ENCODE assay signal across 34 cellular contexts in the genomic region with DNA sequence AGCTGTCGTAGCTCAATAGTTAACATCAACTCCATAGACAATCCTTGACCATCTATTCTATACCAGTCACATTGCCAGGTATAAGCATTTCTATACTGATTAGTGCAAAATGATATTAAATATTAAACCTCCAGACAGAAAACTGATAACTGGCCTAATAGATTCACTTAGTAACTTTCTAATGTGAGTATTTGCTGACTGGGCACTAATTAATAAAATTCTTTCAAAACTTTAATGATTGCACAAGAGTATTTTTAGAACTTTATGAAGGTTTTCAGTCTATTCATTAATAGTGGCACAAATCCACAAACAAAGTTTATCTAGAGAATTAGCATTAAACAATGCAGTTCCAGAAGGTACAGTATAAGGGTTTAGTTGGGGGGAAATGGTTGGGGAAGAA.
"Had no signal": no experiment of that assay in that cellular context is flagged by ENCODE, and none has a peak within 500 bp of the region (broad histone marks: within the 10 kb centered on the region; RNA-seq: fewer than 3 reads in every experiment).

No MANE protein-coding gene starts in this region.

- ATAC-seq: activated CD8-positive, alpha-beta T cell treated with anti-CD3 and anti-CD28 coated beads for 36 hours; activated naive CD4-positive, alpha-beta T cell treated with anti-CD3 and anti-CD28 coated beads, Interleukin-2, amount 50 U/mL, for 72 hours; activated T-cell treated with anti-CD3 and anti-CD28 coated beads, Interleukin-2, amount 50 U/mL, for 4 hours; activated T-cell treated with anti-CD3 and anti-CD28 coated beads, Interleukin-2, amount 50 U/mL, for 72 hours; activated T-helper 17 cell treated with anti-CD3 and anti-CD28 coated beads, Interleukin-2, amount 50 U/mL, for 72 hours; body of pancreas had no signal

- DNase-seq: activated B cell treated with CpG ODN at 0.5 μM for 24 hours; activated CD4-positive, alpha-beta memory T cell treated with anti-CD3 and anti-CD28 coated beads for 36 hours; activated CD4-positive, alpha-beta T cell treated with anti-CD3 and anti-CD28 coated beads for 4 hours; activated CD4-positive, alpha-beta T cell treated with anti-CD3 and anti-CD28 coated beads, Interleukin-2, amount 10 ng/mL, durations not matched to agents 24 days and 14 days; activated CD4-positive, alpha-beta T cell treated with anti-CD3 and anti-CD28 coated beads, Interleukin-2, amount 50 U/mL, for 1 hour; activated CD4-positive, alpha-beta T cell treated with anti-CD3 and anti-CD28 coated beads, Interleukin-2, amount 50 U/mL, for 4 hours; activated CD4-positive, CD25-positive, alpha-beta regulatory T cell treated with anti-CD3 and anti-CD28 coated beads, Interleukin-2, amount 50 U/mL, for 72 hours; activated CD8-positive, alpha-beta memory T cell treated with anti-CD3 and anti-CD28 coated beads, Interleukin-2, amount 50 U/mL, for 4 hours; activated CD8-positive, alpha-beta T cell treated with anti-CD3 and anti-CD28 coated beads for 36 hours; activated effector memory CD4-positive, alpha-beta T cell treated with anti-CD3 and anti-CD28 coated beads, Interleukin-2, amount 50 U/mL, for 16 hours; activated gamma-delta T cell treated with Interleukin-2 at 50 U/mL for 16 hours; activated naive CD4-positive, alpha-beta T cell; activated naive CD4-positive, alpha-beta T cell treated with anti-CD3 and anti-CD28 coated beads for 36 hours; activated naive CD4-positive, alpha-beta T cell treated with anti-CD3 and anti-CD28 coated beads, Interleukin-2, amount 50 U/mL, for 16 hours; activated naive CD8-positive, alpha-beta T cell treated with anti-CD3 and anti-CD28 coated beads for 36 hours; activated T-cell treated with anti-CD3 and anti-CD28 coated beads for 4 hours; activated T-cell treated with anti-CD3 and anti-CD28 coated beads, Interleukin-2, amount 50 U/mL, for 1 hour; activated T-cell treated with anti-CD3 and anti-CD28 coated beads, Interleukin-2, amount 50 U/mL, for 4 hours; activated T-cell treated with anti-CD3 and anti-CD28 coated beads, Interleukin-2, amount 50 U/mL, for 72 hours; adrenal gland; amniotic stem cell; aorta; body of pancreas; brain microvascular endothelial cell; central memory CD4-positive, alpha-beta T cell; T-helper 1 cell; T-helper 2 cell; T-helper 9 cell had no signal

- H3K27ac ChIP-seq: adrenal gland, body of pancreas, brain microvascular endothelial cell, breast epithelium, VCaP had no signal

- H3K4me3 ChIP-seq: adrenal gland, body of pancreas, breast epithelium had no signal

- H3K4me1 ChIP-seq: adrenal gland, body of pancreas, breast epithelium had no signal

- FAIRE-seq: astrocyte, TTC549 had no signal

- H3K27me3 ChIP-seq: adrenal gland, body of pancreas, brain microvascular endothelial cell, breast epithelium had no signal

- H3K36me3 ChIP-seq: adrenal gland, brain microvascular endothelial cell, breast epithelium had no signal

- H3K9me3 ChIP-seq: adrenal gland, body of pancreas, breast epithelium had no signal
